Comparison of ENCODE assay signal across 1 cellular context in the genomic region with DNA sequence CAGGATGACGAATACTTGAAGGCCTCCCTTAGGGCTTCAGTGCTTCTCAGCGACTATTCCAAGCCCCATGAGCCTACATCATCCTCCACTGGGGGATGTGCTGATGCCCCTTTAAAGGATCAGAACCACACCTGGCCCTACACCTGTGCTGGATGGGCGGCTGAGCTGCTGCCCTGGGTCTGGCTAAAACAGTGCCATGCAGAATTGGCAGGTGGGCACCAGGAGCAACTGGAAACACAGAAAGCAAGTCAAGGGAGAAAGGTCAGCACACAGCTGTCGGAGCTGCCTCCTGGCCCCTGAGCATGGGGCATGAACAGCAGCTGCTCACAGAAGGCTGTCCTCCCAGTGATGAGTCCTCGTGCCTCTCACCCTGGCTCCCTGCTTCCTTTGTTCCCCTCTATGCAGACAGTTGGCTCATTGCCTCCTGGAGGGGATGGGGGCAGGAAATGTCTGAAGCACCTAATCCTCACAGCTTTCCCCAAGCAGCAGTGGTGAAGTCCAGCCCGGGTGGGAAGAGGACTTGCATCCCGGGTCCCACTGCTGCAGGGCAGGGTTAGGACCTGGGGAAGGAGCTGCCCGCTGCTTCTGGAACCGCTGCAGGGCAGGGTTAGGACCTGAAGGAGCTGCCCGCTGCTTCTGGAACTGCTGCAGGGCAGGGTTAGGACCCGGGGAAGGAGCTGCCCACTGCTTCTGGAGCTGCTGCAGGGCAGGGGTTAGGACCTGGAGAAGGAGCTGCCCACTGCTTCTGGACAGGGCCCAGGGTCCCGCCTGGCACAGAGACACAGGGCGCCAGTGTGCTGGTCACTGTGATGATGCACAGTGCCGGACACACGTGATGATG.
TF ChIP-seq lines count a peak whose summit lies in the region.

No MANE protein-coding gene starts in this region.

TF ChIP-seq in K562, 482 proteins besides CTCF, POLR2A, EP300 and RAD21:
- TF ChIP-seq HNRNPUL1 (IDR thresholded peaks at IDR 0.05; ENCODE audit: low read length) (no peak), ZNF263 (CRISPR knock-in tag; IDR thresholded peaks at IDR 0.05; ENCODE audit: borderline replicate concordance) (peak; percentile 44; the same call in 1 of the 2 replicates)
